1 cellular context compared by ENCODE assay signal in genomic region chr16:85799497-85800320, GRCh38.
TF ChIP-seq lines count a peak whose summit lies in the region.

COX4I1 (plus strand) TSS chr16:85799695; CDS start chr16:85801206, 1,511 bp downstream.
EMC8 (minus strand) TSS chr16:85799544; CDS start chr16:85799295, 249 bp downstream.

TF ChIP-seq in K562, 482 proteins besides CTCF, POLR2A, EP300 and RAD21 (continued from another document and continues in another):
- TF ChIP-seq, protein P1, sequence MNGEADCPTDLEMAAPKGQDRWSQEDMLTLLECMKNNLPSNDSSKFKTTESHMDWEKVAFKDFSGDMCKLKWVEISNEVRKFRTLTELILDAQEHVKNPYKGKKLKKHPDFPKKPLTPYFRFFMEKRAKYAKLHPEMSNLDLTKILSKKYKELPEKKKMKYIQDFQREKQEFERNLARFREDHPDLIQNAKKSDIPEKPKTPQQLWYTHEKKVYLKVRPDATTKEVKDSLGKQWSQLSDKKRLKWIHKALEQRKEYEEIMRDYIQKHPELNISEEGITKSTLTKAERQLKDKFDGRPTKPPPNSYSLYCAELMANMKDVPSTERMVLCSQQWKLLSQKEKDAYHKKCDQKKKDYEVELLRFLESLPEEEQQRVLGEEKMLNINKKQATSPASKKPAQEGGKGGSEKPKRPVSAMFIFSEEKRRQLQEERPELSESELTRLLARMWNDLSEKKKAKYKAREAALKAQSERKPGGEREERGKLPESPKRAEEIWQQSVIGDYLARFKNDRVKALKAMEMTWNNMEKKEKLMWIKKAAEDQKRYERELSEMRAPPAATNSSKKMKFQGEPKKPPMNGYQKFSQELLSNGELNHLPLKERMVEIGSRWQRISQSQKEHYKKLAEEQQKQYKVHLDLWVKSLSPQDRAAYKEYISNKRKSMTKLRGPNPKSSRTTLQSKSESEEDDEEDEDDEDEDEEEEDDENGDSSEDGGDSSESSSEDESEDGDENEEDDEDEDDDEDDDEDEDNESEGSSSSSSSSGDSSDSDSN (IDR thresholded peaks at IDR 0.05; ENCODE audit: borderline replicate concordance in 1 of 2, low read depth in 2 of 2, low read length in 2 of 2): peak in 1 of 2 experiments; percentile 9; a peak in 1 of 4 replicates
- TF ChIP-seq ATF1 (CRISPR knock-in tag; IDR thresholded peaks at IDR 0.05): no peak
- peak; percentile 69 for TF ChIP-seq ATF1 (tag; IDR thresholded peaks at IDR 0.05)
- TF ChIP-seq ZNF785 (CRISPR knock-in tag; IDR thresholded peaks at IDR 0.05): no peak
- peak in 2 of 3 experiments; percentile 56 to 59 for TF ChIP-seq YY1 (IDR thresholded peaks at IDR 0.05; ENCODE audit: borderline replicate concordance in 1 of 3, control insufficient read depth in 1 of 3, extremely low read depth in 1 of 3, insufficient read depth in 3 of 3, insufficient read length in 1 of 3, insufficient replicate concordance in 2 of 3, low read depth in 1 of 3, low read length in 2 of 3)
- peak; percentile 57; the same call in 1 of the 2 replicates for TF ChIP-seq GTF2E2 (tag; IDR thresholded peaks at IDR 0.05)
- peak; percentile 22; the same call in 1 of the 2 replicates for TF ChIP-seq BHLHE40 (IDR thresholded peaks at IDR 0.05; ENCODE audit: low read length)
- peak; percentile 82 for TF ChIP-seq POLR2B (IDR thresholded peaks at IDR 0.05; ENCODE audit: low read depth, partially characterized antibody)
- TF ChIP-seq PCBP1 (IDR thresholded peaks at IDR 0.05; ENCODE audit: low read depth, low read length, poor library complexity, severe bottlenecking): peak; percentile 16
- no peak for TF ChIP-seq ZNF707 (CRISPR knock-in tag; conservative IDR thresholded peaks at IDR 0.05)
- TF ChIP-seq E4F1 (CRISPR knock-in tag; IDR thresholded peaks at IDR 0.05; ENCODE audit: borderline replicate concordance): peak; percentile 98
- peak; percentile 69 for TF ChIP-seq HCFC1 (IDR thresholded peaks at IDR 0.05; ENCODE audit: low read depth, low read length)
- TF ChIP-seq SAP30 (IDR thresholded peaks at IDR 0.05; ENCODE audit: borderline replicate concordance, insufficient read depth, low read depth, low read length, poor library complexity, severe bottlenecking): peak; percentile 21
- peak; percentile 63; the same call in 1 of the 2 replicates for TF ChIP-seq SIN3B (IDR thresholded peaks at IDR 0.05; ENCODE audit: low read depth)
- TF ChIP-seq FOXM1 (IDR thresholded peaks at IDR 0.05; ENCODE audit: low read depth): no peak
- TF ChIP-seq FOXM1 (CRISPR knock-in tag; IDR thresholded peaks at IDR 0.05; ENCODE audit: low read depth): peak; percentile 90
- peak; percentile 10 for TF ChIP-seq SP2 (IDR thresholded peaks at IDR 0.05; ENCODE audit: extremely low read depth, low read depth, low read length, poor library complexity, severe bottlenecking)
- no peak for TF ChIP-seq SREBF2 (CRISPR knock-in tag; IDR thresholded peaks at IDR 0.05)
- TF ChIP-seq EGR1 (conservative IDR thresholded peaks at IDR 0.05): no peak
- TF ChIP-seq C11orf30 (IDR thresholded peaks at IDR 0.05; ENCODE audit: low read depth): peak; percentile 80
- TF ChIP-seq PML (IDR thresholded peaks at IDR 0.05; ENCODE audit: low read length): peak; percentile 63; the same call in 1 of the 2 replicates
- TF ChIP-seq, protein P2, sequence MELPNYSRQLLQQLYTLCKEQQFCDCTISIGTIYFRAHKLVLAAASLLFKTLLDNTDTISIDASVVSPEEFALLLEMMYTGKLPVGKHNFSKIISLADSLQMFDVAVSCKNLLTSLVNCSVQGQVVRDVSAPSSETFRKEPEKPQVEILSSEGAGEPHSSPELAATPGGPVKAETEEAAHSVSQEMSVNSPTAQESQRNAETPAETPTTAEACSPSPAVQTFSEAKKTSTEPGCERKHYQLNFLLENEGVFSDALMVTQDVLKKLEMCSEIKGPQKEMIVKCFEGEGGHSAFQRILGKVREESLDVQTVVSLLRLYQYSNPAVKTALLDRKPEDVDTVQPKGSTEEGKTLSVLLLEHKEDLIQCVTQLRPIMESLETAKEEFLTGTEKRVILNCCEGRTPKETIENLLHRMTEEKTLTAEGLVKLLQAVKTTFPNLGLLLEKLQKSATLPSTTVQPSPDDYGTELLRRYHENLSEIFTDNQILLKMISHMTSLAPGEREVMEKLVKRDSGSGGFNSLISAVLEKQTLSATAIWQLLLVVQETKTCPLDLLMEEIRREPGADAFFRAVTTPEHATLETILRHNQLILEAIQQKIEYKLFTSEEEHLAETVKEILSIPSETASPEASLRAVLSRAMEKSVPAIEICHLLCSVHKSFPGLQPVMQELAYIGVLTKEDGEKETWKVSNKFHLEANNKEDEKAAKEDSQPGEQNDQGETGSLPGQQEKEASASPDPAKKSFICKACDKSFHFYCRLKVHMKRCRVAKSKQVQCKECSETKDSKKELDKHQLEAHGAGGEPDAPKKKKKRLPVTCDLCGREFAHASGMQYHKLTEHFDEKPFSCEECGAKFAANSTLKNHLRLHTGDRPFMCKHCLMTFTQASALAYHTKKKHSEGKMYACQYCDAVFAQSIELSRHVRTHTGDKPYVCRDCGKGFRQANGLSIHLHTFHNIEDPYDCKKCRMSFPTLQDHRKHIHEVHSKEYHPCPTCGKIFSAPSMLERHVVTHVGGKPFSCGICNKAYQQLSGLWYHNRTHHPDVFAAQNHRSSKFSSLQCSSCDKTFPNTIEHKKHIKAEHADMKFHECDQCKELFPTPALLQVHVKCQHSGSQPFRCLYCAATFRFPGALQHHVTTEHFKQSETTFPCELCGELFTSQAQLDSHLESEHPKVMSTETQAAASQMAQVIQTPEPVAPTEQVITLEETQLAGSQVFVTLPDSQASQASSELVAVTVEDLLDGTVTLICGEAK (IDR thresholded peaks at IDR 0.05): peak; percentile 85
- TF ChIP-seq, protein P2 (CRISPR knock-in tag; IDR thresholded peaks at IDR 0.05): no peak
- TF ChIP-seq POLR2G (IDR thresholded peaks at IDR 0.05; ENCODE audit: low read depth, low read length): peak; percentile 99
- TF ChIP-seq CXXC5 (CRISPR knock-in tag; IDR thresholded peaks at IDR 0.05): peak; percentile 93
- TF ChIP-seq NR2C1 (IDR thresholded peaks at IDR 0.05): peak; percentile 76
- TF ChIP-seq NR2C1 (tag; IDR thresholded peaks at IDR 0.05): peak; percentile 86
- no peak for TF ChIP-seq KHSRP (IDR thresholded peaks at IDR 0.05)
- no peak for TF ChIP-seq CCAR2 (IDR thresholded peaks at IDR 0.05; ENCODE audit: low read depth, low read length)
- TF ChIP-seq ESRRA (IDR thresholded peaks at IDR 0.05; ENCODE audit: borderline replicate concordance, low read depth): peak; percentile 98
- TF ChIP-seq, protein P3, sequence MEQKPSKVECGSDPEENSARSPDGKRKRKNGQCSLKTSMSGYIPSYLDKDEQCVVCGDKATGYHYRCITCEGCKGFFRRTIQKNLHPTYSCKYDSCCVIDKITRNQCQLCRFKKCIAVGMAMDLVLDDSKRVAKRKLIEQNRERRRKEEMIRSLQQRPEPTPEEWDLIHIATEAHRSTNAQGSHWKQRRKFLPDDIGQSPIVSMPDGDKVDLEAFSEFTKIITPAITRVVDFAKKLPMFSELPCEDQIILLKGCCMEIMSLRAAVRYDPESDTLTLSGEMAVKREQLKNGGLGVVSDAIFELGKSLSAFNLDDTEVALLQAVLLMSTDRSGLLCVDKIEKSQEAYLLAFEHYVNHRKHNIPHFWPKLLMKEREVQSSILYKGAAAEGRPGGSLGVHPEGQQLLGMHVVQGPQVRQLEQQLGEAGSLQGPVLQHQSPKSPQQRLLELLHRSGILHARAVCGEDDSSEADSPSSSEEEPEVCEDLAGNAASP (IDR thresholded peaks at IDR 0.05): no peak
- TF ChIP-seq PRPF4 (IDR thresholded peaks at IDR 0.05; ENCODE audit: insufficient read depth, low read depth, low read length, poor library complexity, severe bottlenecking): peak; percentile 38
- 0 out of 2 replicates have a peak, but pooled peaks have one; percentile 52 for TF ChIP-seq ZNF224 (CRISPR knock-in tag; IDR thresholded peaks at IDR 0.05)
- no peak for TF ChIP-seq NFXL1 (CRISPR knock-in tag; IDR thresholded peaks at IDR 0.05)
- no peak for TF ChIP-seq COPS2 (conservative IDR thresholded peaks at IDR 0.05)
- peak; percentile 56 for TF ChIP-seq ARID4B (CRISPR knock-in tag; IDR thresholded peaks at IDR 0.05)
- TF ChIP-seq HDAC1 (IDR thresholded peaks at IDR 0.05): peak in 1 of 2 experiments; percentile 75; a peak in 2 of 4 replicates
- TF ChIP-seq FOXK1 (CRISPR knock-in tag; IDR thresholded peaks at IDR 0.05; ENCODE audit: borderline replicate concordance): no peak
- no peak for TF ChIP-seq WHSC1 (IDR thresholded peaks at IDR 0.05; ENCODE audit: low read length)
- TF ChIP-seq MYC (IDR thresholded peaks at IDR 0.05; ENCODE audit: low read depth, low read length): peak; percentile 78; the same call in 1 of the 2 replicates
- TF ChIP-seq MYC (CRISPR knock-in tag; IDR thresholded peaks at IDR 0.05; ENCODE audit: borderline replicate concordance, low read depth): no peak
- TF ChIP-seq JUN (IDR thresholded peaks at IDR 0.05; ENCODE audit: borderline replicate concordance, low read depth, low read length): 0 out of 2 replicates have a peak, but pooled peaks have one; percentile 17
- no peak; the same call in 1 of the 2 replicates for TF ChIP-seq JUN (CRISPR knock-in tag; IDR thresholded peaks at IDR 0.05; ENCODE audit: borderline replicate concordance)
- TF ChIP-seq GABPA (tag; conservative IDR thresholded peaks at IDR 0.05; ENCODE audit: low read depth): peak; percentile 93
- 0 out of 2 replicates have a peak, but pooled peaks have one; percentile 27 for TF ChIP-seq GTF2A2 (tag; IDR thresholded peaks at IDR 0.05)
- TF ChIP-seq CTBP1 (IDR thresholded peaks at IDR 0.05; ENCODE audit: borderline replicate concordance): peak; percentile 57; the same call in 1 of the 2 replicates
- TF ChIP-seq SIX5 (IDR thresholded peaks at IDR 0.05; ENCODE audit: borderline replicate concordance in 1 of 2, insufficient read depth in 1 of 2, low read depth in 1 of 2, low read length in 2 of 2): no peak
